ENCODE assay signal across 8 cellular contexts in genomic region chr10:104328916-104329710, GRCh38. TPM values are rescaled to one million over a fixed set of nuclear protein-coding genes. Genes with fewer than 3 reads are reported as not detected.
DNase-seq lines count a peak whose midpoint lies in the region; ATAC-seq lines count a peak whose summit lies in the region.

No MANE protein-coding gene starts in this region.

- H3K9ac ChIP-seq in mucosa of stomach (ENCODE audit: low read length): peak overlapping the region; percentile 5

- no peaks in the 10 kb centered on the region for H3K9me3 Mint-ChIP-seq in CD8-positive, alpha-beta memory T cell
- no peaks in the 10 kb centered on the region for H3K9me3 Mint-ChIP-seq in activated CD8-positive, alpha-beta T cell treated with anti-CD3 and anti-CD28 coated beads, Interleukin-2, amount 10 ng/mL, durations not matched to agents 7 days and 5 days (ENCODE audit: insufficient read depth)

- peaks cover 7% of the 10 kb centered on the region for H3K36me3 ChIP-seq in CD8-positive, alpha-beta memory T cell (ENCODE audit: insufficient read depth, low read length)
- no peaks in the 10 kb centered on the region for H3K36me3 ChIP-seq in HAP-1 (replicated peaks)
- H3K36me3 ChIP-seq in mucosa of stomach (ENCODE audit: control insufficient read depth, insufficient read depth, low read length): no peaks in the 10 kb centered on the region

- H3K27ac Mint-ChIP-seq in CD8-positive, alpha-beta memory T cell: peak overlapping the region; percentile 89 to 100 (median 97)
- H3K27ac Mint-ChIP-seq in activated CD8-positive, alpha-beta T cell treated with anti-CD3 and anti-CD28 coated beads, Interleukin-2, amount 10 ng/mL, durations not matched to agents 7 days and 5 days: peak overlapping the region; percentile 91

- CTCF ChIA-PET in CD8-positive, alpha-beta memory T cell (lab: Charles Lee): interaction anchor here (1.1 to 3.8 kb wide), 6 partner anchors 9 to 54 kb away, joined by 3 to 24 read pairs (median 7); partner anchors contain the start of genes CFAP58 and ITPRIP
- CTCF ChIA-PET in activated CD8-positive, alpha-beta T cell treated with anti-CD3 and anti-CD28 coated beads, Interleukin-2, amount 10 ng/mL, durations not matched to agents 7 days and 5 days (lab: Charles Lee): interaction anchor here (0.6 to 6.5 kb wide), 12 partner anchors 8 to 68 kb away, joined by 3 to 53 read pairs (median 4); partner anchors contain the start of genes CFAP58 and ITPRIP

- H3K27me3 Mint-ChIP-seq in CD8-positive, alpha-beta memory T cell: peaks cover 0 to 11% of the 10 kb centered on the region in 2 donors
- H3K27me3 Mint-ChIP-seq in activated CD8-positive, alpha-beta T cell treated with anti-CD3 and anti-CD28 coated beads, Interleukin-2, amount 10 ng/mL, durations not matched to agents 7 days and 5 days (ENCODE audit: low read depth): no peaks in the 10 kb centered on the region

- peaks cover 100% of the 10 kb centered on the region for H3K4me1 ChIP-seq in CD8-positive, alpha-beta memory T cell (ENCODE audit: insufficient read depth, low read length)
- peaks cover 59% of the 10 kb centered on the region for H3K4me1 ChIP-seq in HAP-1
- peaks cover 54% of the 10 kb centered on the region for H3K4me1 ChIP-seq in mucosa of stomach (ENCODE audit: control insufficient read depth, insufficient read depth, low read length)

- in situ Hi-C loops in HAP-1 (cut with MboI; ENCODE audit: low sequenced_read_pairs): no loop called here

- POLR2A ChIA-PET in CD8-positive, alpha-beta memory T cell (lab: Charles Lee): interaction anchor here (0.6 to 2.2 kb wide), 3 partner anchors 9 to 208 kb away, joined by 3 to 11 read pairs (median 6); partner anchors contain the start of gene ITPRIP
- POLR2A ChIA-PET in activated CD8-positive, alpha-beta T cell treated with anti-CD3 and anti-CD28 coated beads, Interleukin-2, amount 10 ng/mL, durations not matched to agents 7 days and 5 days (lab: Charles Lee): interaction anchor here (0.9 to 2.2 kb wide), 5 partner anchors 9 to 30 kb away, joined by 3 to 24 read pairs (median 4); partner anchors contain the start of gene ITPRIP

- peak overlapping the region; percentile 68 for H3K27ac ChIP-seq in CD8-positive, alpha-beta memory T cell (ENCODE audit: low read depth, low read length)

- H3K27me3 ChIP-seq in CD8-positive, alpha-beta memory T cell (ENCODE audit: insufficient read depth, low read length, poor library complexity, severe bottlenecking): no peaks in the 10 kb centered on the region
- H3K27me3 ChIP-seq in HAP-1 (ENCODE audit: low read depth): no peaks in the 10 kb centered on the region
- no peaks in the 10 kb centered on the region for H3K27me3 ChIP-seq in mucosa of stomach (ENCODE audit: control insufficient read depth, insufficient read depth, low read length)

- peak; percentile 67 to 90 (median 78) for DNase-seq in CD8-positive, alpha-beta memory T cell
- DNase-seq in HAP-1 (ENCODE audit: low spot score in 2 of 2) (peak; percentile 78 to 85), NCI-H146 treated with DMSO at 0.1 percent for 48 hours (lab: John Stamatoyannopoulos, UW; ENCODE audit: unreplicated experiment) (peak; percentile 18), cerebellar cortex (ENCODE audit: low spot score) (no peak)
- DNase-seq in activated CD8-positive, alpha-beta T cell treated with anti-CD3 and anti-CD28 coated beads, Interleukin-2, amount 10 ng/mL, durations not matched to agents 7 days and 5 days: peak; percentile 79
- peak; percentile 46 for DNase-seq in effector CD8-positive, alpha-beta T cell (lab: John Stamatoyannopoulos, UW)
- DNase-seq in stimulated activated CD8-positive, alpha-beta memory T cell treated with anti-CD3 and anti-CD28 coated beads, Interleukin-7, amount 100 ng/mL, for 1 hour (ENCODE audit: low read depth in 2 of 2): peak; percentile 31 to 56

- peaks cover 90 to 100% (median 99%) of the 10 kb centered on the region in 3 donors for H3K4me1 Mint-ChIP-seq in CD8-positive, alpha-beta memory T cell
- H3K4me1 Mint-ChIP-seq in activated CD8-positive, alpha-beta T cell treated with anti-CD3 and anti-CD28 coated beads, Interleukin-2, amount 10 ng/mL, durations not matched to agents 7 days and 5 days (ENCODE audit: low read depth): peaks cover 98% of the 10 kb centered on the region

- H3K4me3 Mint-ChIP-seq in CD8-positive, alpha-beta memory T cell: peak overlapping the region; percentile 72 to 92 (median 79)
- H3K4me3 Mint-ChIP-seq in activated CD8-positive, alpha-beta T cell treated with anti-CD3 and anti-CD28 coated beads, Interleukin-2, amount 10 ng/mL, durations not matched to agents 7 days and 5 days: peak overlapping the region; percentile 55

- peak overlapping the region; percentile 49 for H3K4me3 ChIP-seq in CD8-positive, alpha-beta memory T cell (ENCODE audit: low read length)
- peak overlapping the region; percentile 8 for H3K4me3 ChIP-seq in HAP-1
- H3K4me3 ChIP-seq in mucosa of stomach (ENCODE audit: low read length): no peak overlapping the region

- no peaks in the 10 kb centered on the region for H3K9me3 ChIP-seq in CD8-positive, alpha-beta memory T cell (ENCODE audit: low read length)
- H3K9me3 ChIP-seq in HAP-1 (no peaks in the 10 kb centered on the region), mucosa of stomach (ENCODE audit: control insufficient read depth, low read length) (no peaks in the 10 kb centered on the region)

- peak; percentile 69 for ATAC-seq in activated CD8-positive, alpha-beta T cell treated with anti-CD3 and anti-CD28 coated beads, Interleukin-2, amount 10 ng/mL, durations not matched to agents 7 days and 5 days

- peaks cover 0 to 29% (median 10%) of the 10 kb centered on the region in 3 donors for H3K36me3 Mint-ChIP-seq in CD8-positive, alpha-beta memory T cell
- H3K36me3 Mint-ChIP-seq in activated CD8-positive, alpha-beta T cell treated with anti-CD3 and anti-CD28 coated beads, Interleukin-2, amount 10 ng/mL, durations not matched to agents 7 days and 5 days (ENCODE audit: low read depth): peaks cover 49% of the 10 kb centered on the region

RNA-seq across cellular contexts. Expression of gene ITPRIP, which starts 9.2 kb away (rescaled TPM):
- 10 to 100 TPM; 12.8 to 13.1 TPM for total RNA-seq in CD8-positive, alpha-beta memory T cell
- 23.1 TPM for polyA plus RNA-seq in CD8-positive, alpha-beta memory T cell
- total RNA-seq in activated CD8-positive, alpha-beta T cell treated with anti-CD3 and anti-CD28 coated beads, Interleukin-2, amount 10 ng/mL, durations not matched to agents 7 days and 5 days: 10 to 100 TPM; 26.6 to 27.1 TPM

RNA-seq across cellular contexts. Expression of gene CFAP58, which starts 24.5 kb away (rescaled TPM):
- total RNA-seq in CD8-positive, alpha-beta memory T cell: under 1 TPM in 1 of 2 experiments, not detected in 1; 0.07 TPM
- polyA plus RNA-seq in CD8-positive, alpha-beta memory T cell: not detected
- total RNA-seq in activated CD8-positive, alpha-beta T cell treated with anti-CD3 and anti-CD28 coated beads, Interleukin-2, amount 10 ng/mL, durations not matched to agents 7 days and 5 days: under 1 TPM; 0.24 to 0.47 TPM
